Comparison of ENCODE assay signal across 10 cellular contexts in genomic region chr9:70053864-70054263, GRCh38. TPM values are rescaled to one million over a fixed set of nuclear protein-coding genes. Genes with fewer than 3 reads are reported as not detected.
DNase-seq lines count a peak whose midpoint lies in the region; ATAC-seq, FAIRE-seq and TF ChIP-seq lines count a peak whose summit lies in the region.
"Had no signal": no experiment of that assay in that cellular context is flagged by ENCODE, and none has a peak within 500 bp of the region (broad histone marks: within the 10 kb centered on the region; RNA-seq: fewer than 3 reads in every experiment).

No MANE protein-coding gene starts in this region.

- H3K9ac ChIP-seq in rectal smooth muscle tissue (ENCODE audit: low read length): no peak overlapping the region

- H3K4me3 ChIP-seq in epithelial cell of esophagus (ENCODE audit: low read length) (no peak overlapping the region), rectal smooth muscle tissue (ENCODE audit: low read length) (no peak overlapping the region), small intestine (ENCODE audit: low read depth in 1 of 2, low read length in 2 of 2) (no peak overlapping the region)
- H3K4me3 ChIP-seq: hepatocyte had no signal

- peak overlapping the region; percentile 92 for H3K27ac ChIP-seq in rectal smooth muscle tissue (ENCODE audit: low read depth, low read length)
- H3K27ac ChIP-seq in small intestine (ENCODE audit: low read depth in 1 of 2, low read length in 1 of 2): peak overlapping the region in 1 of 2 donors; percentile 42
- H3K27ac ChIP-seq: hepatocyte had no signal

- no peaks in the 10 kb centered on the region for H3K9me3 ChIP-seq in small intestine (ENCODE audit: control insufficient read depth, low read depth)

- H3K27me3 ChIP-seq in rectal smooth muscle tissue (ENCODE audit: control insufficient read depth, insufficient read depth, low read length): no peaks in the 10 kb centered on the region
- H3K27me3 ChIP-seq in small intestine (ENCODE audit: control insufficient read depth in 2 of 2, insufficient read depth in 2 of 2, low read length in 2 of 2): no peaks in the 10 kb centered on the region

- H3K36me3 ChIP-seq in rectal smooth muscle tissue (ENCODE audit: control insufficient read depth, insufficient read depth, low read length): no peaks in the 10 kb centered on the region
- H3K36me3 ChIP-seq in small intestine (ENCODE audit: control insufficient read depth in 2 of 2, insufficient read depth in 2 of 2, low read length in 2 of 2): no peaks in the 10 kb centered on the region

- H3K4me1 ChIP-seq in rectal smooth muscle tissue (ENCODE audit: control insufficient read depth, insufficient read depth, low read length) (peaks cover 91% of the 10 kb centered on the region), small intestine (ENCODE audit: control insufficient read depth in 2 of 2, insufficient read depth in 1 of 2, low read depth in 1 of 2, low read length in 1 of 2) (peaks cover 0 to 2% of the 10 kb centered on the region in 2 donors)

- 13 to 46% (median 15%) methylated on average over 2 of the region's 2 CpGs for WGBS in small intestine, 3 donors

- no peak for FAIRE-seq in small intestine (lab: Jason Lieb, UNC)

- DNase-seq in Daoy (ENCODE audit: low read depth) (peak; percentile 73), NCI-H446 treated with DMSO at 0.1 percent for 48 hours (lab: John Stamatoyannopoulos, UW) (peak; percentile 72), epithelial cell of esophagus (ENCODE audit: low read depth) (peak; percentile 92), small intestine (no peak), NCI-H146 (lab: John Stamatoyannopoulos, UW) (no peak)
- DNase-seq: posterior cingulate gyrus had no signal

- TF ChIP-seq CTCF in epithelial cell of esophagus (IDR thresholded peaks at IDR 0.05; ENCODE audit: insufficient read depth, low read depth, low read length, missing control alignments): no peak

- ATAC-seq in GM21723 (IDR thresholded peaks at IDR 0.05; ENCODE audit: unreplicated experiment): no peak
- no peak for ATAC-seq in GM18868 (IDR thresholded peaks at IDR 0.05; ENCODE audit: unreplicated experiment)

RNA-seq across cellular contexts. Expression of gene MAMDC2, which starts 10.2 kb away (rescaled TPM):
- 0.30 and 2.2 TPM in 2 replicates for total RNA-seq in Daoy (2014; rRNA removed; shearing (Covaris generic))
- 10 to 100 TPM in 1 of 3 donors, 1 to 10 TPM in 1, not detected in 1; 1.1 to 13.0 TPM for polyA plus RNA-seq in small intestine

Comparison
In these comparisons a context has a peak if more than half of its experiments do, and no peak if none do; other contexts are left out.
1. DNase-seq: peak in Daoy (single experiment), NCI-H446 treated with DMSO at 0.1 percent for 48 hours (single experiment) and epithelial cell of esophagus (single experiment); none in small intestine (single experiment) and NCI-H146 (single experiment).